Comparison of ENCODE assay signal across 1 cellular context in the genomic region with DNA sequence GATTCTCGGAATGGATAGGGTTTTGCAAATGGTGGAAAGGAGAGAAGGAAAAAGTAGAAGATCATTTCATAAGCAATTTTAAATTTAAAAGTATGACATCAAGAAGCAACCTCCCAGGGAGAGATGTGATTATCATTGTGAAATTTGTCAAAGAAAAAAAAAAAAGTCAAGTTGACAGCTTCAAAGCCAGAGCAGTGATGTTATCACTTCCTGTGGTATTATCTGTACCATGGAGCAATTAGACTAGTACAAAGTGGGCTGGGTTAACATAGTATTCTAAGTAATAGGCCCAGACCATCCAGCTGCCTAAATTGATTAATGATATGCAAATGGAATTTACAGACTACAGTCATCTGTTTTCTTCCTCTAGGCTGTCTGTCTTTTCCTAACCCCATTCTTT.
TF ChIP-seq lines count a peak whose summit lies in the region.

No MANE protein-coding gene starts in this region.

TF ChIP-seq in SK-N-SH treated with all-trans-retinoic acid at 6 μM for 48 hours, 23 proteins besides CTCF, POLR2A, EP300 and RAD21 (continued from another document):
- TF ChIP-seq, protein P1, sequence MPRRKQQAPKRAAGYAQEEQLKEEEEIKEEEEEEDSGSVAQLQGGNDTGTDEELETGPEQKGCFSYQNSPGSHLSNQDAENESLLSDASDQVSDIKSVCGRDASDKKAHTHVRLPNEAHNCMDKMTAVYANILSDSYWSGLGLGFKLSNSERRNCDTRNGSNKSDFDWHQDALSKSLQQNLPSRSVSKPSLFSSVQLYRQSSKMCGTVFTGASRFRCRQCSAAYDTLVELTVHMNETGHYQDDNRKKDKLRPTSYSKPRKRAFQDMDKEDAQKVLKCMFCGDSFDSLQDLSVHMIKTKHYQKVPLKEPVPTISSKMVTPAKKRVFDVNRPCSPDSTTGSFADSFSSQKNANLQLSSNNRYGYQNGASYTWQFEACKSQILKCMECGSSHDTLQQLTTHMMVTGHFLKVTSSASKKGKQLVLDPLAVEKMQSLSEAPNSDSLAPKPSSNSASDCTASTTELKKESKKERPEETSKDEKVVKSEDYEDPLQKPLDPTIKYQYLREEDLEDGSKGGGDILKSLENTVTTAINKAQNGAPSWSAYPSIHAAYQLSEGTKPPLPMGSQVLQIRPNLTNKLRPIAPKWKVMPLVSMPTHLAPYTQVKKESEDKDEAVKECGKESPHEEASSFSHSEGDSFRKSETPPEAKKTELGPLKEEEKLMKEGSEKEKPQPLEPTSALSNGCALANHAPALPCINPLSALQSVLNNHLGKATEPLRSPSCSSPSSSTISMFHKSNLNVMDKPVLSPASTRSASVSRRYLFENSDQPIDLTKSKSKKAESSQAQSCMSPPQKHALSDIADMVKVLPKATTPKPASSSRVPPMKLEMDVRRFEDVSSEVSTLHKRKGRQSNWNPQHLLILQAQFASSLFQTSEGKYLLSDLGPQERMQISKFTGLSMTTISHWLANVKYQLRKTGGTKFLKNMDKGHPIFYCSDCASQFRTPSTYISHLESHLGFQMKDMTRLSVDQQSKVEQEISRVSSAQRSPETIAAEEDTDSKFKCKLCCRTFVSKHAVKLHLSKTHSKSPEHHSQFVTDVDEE (CRISPR knock-in tag; IDR thresholded peaks at IDR 0.05): peak; percentile 80; the same call in 1 of the 2 replicates
- TF ChIP-seq CSDC2 (CRISPR knock-in tag; IDR thresholded peaks at IDR 0.05) (no peak), GLIS3 (CRISPR knock-in tag; IDR thresholded peaks at IDR 0.05) (0 out of 2 replicates have a peak, but pooled peaks have one; percentile 41), BACH2 (CRISPR knock-in tag; IDR thresholded peaks at IDR 0.05; ENCODE audit: borderline replicate concordance) (no peak), SNAI2 (CRISPR knock-in tag; IDR thresholded peaks at IDR 0.05) (no peak), ESRRG (CRISPR knock-in tag; IDR thresholded peaks at IDR 0.05) (no peak), ARNTL (CRISPR knock-in tag; IDR thresholded peaks at IDR 0.05; ENCODE audit: borderline replicate concordance, low read depth) (no peak), ZNF8 (CRISPR knock-in tag; IDR thresholded peaks at IDR 0.05) (no peak; the same call in 1 of the 2 replicates), ZC3H10 (CRISPR knock-in tag; IDR thresholded peaks at IDR 0.05) (no peak), ISL1 (CRISPR knock-in tag; IDR thresholded peaks at IDR 0.05) (peak; percentile 93), TCF4 (CRISPR knock-in tag; IDR thresholded peaks at IDR 0.05; ENCODE audit: borderline replicate concordance) (peak; percentile 72)
- TF ChIP-seq, protein P2, sequence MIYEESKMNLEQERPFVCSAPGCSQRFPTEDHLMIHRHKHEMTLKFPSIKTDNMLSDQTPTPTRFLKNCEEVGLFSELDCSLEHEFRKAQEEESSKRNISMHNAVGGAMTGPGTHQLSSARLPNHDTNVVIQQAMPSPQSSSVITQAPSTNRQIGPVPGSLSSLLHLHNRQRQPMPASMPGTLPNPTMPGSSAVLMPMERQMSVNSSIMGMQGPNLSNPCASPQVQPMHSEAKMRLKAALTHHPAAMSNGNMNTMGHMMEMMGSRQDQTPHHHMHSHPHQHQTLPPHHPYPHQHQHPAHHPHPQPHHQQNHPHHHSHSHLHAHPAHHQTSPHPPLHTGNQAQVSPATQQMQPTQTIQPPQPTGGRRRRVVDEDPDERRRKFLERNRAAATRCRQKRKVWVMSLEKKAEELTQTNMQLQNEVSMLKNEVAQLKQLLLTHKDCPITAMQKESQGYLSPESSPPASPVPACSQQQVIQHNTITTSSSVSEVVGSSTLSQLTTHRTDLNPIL (CRISPR knock-in tag; IDR thresholded peaks at IDR 0.05; ENCODE audit: low read depth): peak; percentile 70; the same call in 1 of the 2 replicates
- TF ChIP-seq, protein P3, sequence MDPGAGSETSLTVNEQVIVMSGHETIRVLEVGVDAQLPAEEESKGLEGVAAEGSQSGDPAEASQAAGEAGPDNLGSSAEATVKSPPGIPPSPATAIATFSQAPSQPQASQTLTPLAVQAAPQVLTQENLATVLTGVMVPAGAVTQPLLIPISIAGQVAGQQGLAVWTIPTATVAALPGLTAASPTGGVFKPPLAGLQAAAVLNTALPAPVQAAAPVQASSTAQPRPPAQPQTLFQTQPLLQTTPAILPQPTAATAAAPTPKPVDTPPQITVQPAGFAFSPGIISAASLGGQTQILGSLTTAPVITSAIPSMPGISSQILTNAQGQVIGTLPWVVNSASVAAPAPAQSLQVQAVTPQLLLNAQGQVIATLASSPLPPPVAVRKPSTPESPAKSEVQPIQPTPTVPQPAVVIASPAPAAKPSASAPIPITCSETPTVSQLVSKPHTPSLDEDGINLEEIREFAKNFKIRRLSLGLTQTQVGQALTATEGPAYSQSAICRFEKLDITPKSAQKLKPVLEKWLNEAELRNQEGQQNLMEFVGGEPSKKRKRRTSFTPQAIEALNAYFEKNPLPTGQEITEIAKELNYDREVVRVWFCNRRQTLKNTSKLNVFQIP (CRISPR knock-in tag; IDR thresholded peaks at IDR 0.05; ENCODE audit: borderline replicate concordance, low read depth): no peak
- TF ChIP-seq, protein P4, sequence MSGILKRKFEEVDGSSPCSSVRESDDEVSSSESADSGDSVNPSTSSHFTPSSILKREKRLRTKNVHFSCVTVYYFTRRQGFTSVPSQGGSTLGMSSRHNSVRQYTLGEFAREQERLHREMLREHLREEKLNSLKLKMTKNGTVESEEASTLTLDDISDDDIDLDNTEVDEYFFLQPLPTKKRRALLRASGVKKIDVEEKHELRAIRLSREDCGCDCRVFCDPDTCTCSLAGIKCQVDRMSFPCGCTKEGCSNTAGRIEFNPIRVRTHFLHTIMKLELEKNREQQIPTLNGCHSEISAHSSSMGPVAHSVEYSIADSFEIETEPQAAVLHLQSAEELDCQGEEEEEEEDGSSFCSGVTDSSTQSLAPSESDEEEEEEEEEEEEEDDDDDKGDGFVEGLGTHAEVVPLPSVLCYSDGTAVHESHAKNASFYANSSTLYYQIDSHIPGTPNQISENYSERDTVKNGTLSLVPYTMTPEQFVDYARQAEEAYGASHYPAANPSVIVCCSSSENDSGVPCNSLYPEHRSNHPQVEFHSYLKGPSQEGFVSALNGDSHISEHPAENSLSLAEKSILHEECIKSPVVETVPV (CRISPR knock-in tag; IDR thresholded peaks at IDR 0.05): no peak; the same call in 1 of the 2 replicates
